Comparison of ENCODE assay signal across 1 cellular context in the genomic region with DNA sequence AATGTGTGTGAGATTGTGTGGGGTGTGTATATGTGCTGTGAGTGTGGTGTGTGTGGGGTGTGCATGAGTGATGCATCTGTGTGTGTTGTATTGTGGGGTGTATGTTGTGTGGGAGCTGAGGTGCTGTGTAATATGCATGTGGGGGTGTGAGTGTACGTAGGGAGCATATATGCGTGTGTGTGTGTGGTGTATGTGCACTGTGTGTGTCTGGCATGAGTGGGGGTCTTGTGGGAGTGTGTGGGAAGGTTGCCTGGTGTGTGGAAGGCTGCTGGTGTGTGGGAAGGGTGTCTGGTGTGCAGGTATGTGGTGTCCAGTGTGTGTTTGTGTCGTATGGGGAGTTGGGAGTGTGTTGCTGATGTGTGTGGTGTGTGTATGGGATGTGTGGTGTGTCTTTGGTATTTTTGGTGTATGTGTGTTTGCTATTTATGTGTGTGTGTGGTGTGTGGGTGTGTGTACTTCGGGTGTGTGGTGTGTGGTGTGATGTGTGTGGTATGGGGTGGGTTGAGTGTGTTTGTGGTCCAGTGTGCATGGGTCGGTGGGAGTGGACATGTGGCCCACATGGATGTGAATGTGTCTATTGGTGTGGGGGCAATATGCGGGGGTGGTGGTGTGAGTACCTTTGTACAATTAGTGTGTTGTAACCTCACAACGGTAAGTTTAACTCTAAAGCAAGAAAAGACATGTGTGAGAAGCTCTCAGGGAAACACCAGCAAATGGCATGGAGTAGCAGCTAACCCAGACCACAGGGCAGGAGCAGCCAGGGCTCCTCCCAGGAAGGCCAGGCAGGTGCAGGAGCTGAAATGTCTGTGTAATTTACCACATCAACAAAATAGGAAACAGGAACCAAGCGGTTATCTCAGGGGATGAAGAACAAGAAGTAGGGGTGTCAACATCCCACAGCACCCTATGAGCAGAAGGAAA.
TF ChIP-seq lines count a peak whose summit lies in the region.

No MANE protein-coding gene starts in this region.

TF ChIP-seq in H1, 55 proteins besides CTCF, POLR2A, EP300 and RAD21:
- TF ChIP-seq NRF1 (IDR thresholded peaks at IDR 0.05; ENCODE audit: low read depth, low read length), result no peak
- no peak for TF ChIP-seq USF2 (IDR thresholded peaks at IDR 0.05; ENCODE audit: low read length)
- no peak for TF ChIP-seq YY1 (IDR thresholded peaks at IDR 0.05; ENCODE audit: low read depth, low read length)
- no peak for TF ChIP-seq SP1 (IDR thresholded peaks at IDR 0.05; ENCODE audit: low read depth, low read length)
- no peak for TF ChIP-seq TBP (IDR thresholded peaks at IDR 0.05; ENCODE audit: low read depth, low read length)
- no peak for TF ChIP-seq RFX5 (IDR thresholded peaks at IDR 0.05; ENCODE audit: borderline replicate concordance, low read depth, low read length)
- no peak for TF ChIP-seq SIX5 (IDR thresholded peaks at IDR 0.05; ENCODE audit: low read depth, low read length)
- TF ChIP-seq ATF3 (IDR thresholded peaks at IDR 0.05; ENCODE audit: insufficient read depth, low read depth, low read length), result no peak
- TF ChIP-seq MAX (IDR thresholded peaks at IDR 0.05), result no peak
- no peak for TF ChIP-seq KDM1A (IDR thresholded peaks at IDR 0.05; ENCODE audit: borderline replicate concordance, low read length)
- no peak for TF ChIP-seq CBX8 (IDR thresholded peaks at IDR 0.05; ENCODE audit: borderline replicate concordance, low read depth, low read length)
- TF ChIP-seq CHD1 (IDR thresholded peaks at IDR 0.05; ENCODE audit: low read depth, low read length), result no peak
- TF ChIP-seq ATF2 (IDR thresholded peaks at IDR 0.05; ENCODE audit: low read length), result no peak
- TF ChIP-seq CHD2 (IDR thresholded peaks at IDR 0.05; ENCODE audit: low read length), result no peak
- no peak for TF ChIP-seq SIN3A (conservative IDR thresholded peaks at IDR 0.05 in 1 of 2, IDR thresholded peaks at IDR 0.05 in 1 of 2; ENCODE audit: low read depth in 1 of 2, low read length in 2 of 2)
- TF ChIP-seq, protein P1, sequence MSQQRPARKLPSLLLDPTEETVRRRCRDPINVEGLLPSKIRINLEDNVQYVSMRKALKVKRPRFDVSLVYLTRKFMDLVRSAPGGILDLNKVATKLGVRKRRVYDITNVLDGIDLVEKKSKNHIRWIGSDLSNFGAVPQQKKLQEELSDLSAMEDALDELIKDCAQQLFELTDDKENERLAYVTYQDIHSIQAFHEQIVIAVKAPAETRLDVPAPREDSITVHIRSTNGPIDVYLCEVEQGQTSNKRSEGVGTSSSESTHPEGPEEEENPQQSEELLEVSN (IDR thresholded peaks at IDR 0.05), result no peak
